ENCODE assay signal across 22 cellular contexts in the genomic region with DNA sequence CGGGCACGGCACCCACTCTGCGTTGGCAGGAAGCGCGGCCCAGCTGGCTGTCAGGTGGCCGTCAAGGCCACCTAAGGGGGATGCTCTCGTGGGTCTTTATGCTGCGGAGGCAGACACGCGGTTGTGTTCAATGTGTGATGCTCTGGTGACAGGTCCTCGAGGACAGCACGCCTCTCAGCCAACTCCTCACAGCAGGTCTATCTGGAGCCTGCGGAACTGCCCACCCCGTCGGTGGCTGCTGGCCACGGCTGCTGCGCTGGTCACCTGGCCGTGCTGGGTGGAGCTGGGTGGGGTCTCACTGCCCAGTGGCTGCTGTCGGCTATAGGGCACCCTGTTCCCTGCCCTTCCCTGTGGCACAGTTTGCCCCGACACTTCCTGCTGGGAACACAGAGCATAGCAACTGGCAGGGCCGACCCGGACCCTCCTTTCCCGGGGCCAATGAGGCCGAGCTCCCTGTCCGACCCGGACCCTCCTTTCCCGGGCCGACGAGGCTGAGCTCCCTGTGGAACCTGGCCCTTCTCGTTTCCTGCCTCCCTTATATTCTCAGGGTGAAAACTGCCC. TPM values are rescaled to one million over a fixed set of nuclear protein-coding genes. Genes with fewer than 3 reads are reported as not detected.
"Had no signal": no experiment of that assay in that cellular context is flagged by ENCODE, and none has a peak within 500 bp of the region (broad histone marks: within the 10 kb centered on the region; RNA-seq: fewer than 3 reads in every experiment).

No MANE protein-coding gene starts in this region.

- H3K36me3 ChIP-seq: adrenal gland had no signal

- H3K4me1 ChIP-seq: adrenal gland, breast epithelium, foreskin keratinocyte, upper lobe of left lung had no signal

- H3K27me3 ChIP-seq: adrenal gland, breast epithelium, foreskin keratinocyte, upper lobe of left lung had no signal

- H3K4me3 Mint-ChIP-seq: activated CD8-positive, alpha-beta T cell treated with anti-CD3 and anti-CD28 coated beads, Interleukin-2, amount 10 ng/mL, durations not matched to agents 7 days and 5 days; activated naive CD8-positive, alpha-beta T cell; naive B cell; neural crest cell had no signal

- H3K27me3 Mint-ChIP-seq: activated naive CD8-positive, alpha-beta T cell; naive B cell had no signal

- ATAC-seq: activated CD8-positive, alpha-beta T cell treated with anti-CD3 and anti-CD28 coated beads, Interleukin-2, amount 10 ng/mL, durations not matched to agents 7 days and 5 days; foreskin keratinocyte; SK-N-SH treated with all-trans-retinoic acid at 6 μM for 48 hours had no signal

- H3K36me3 Mint-ChIP-seq: activated naive CD8-positive, alpha-beta T cell had no signal

- H3K27ac ChIP-seq: adrenal gland, breast epithelium, foreskin keratinocyte, upper lobe of left lung, WERI-Rb-1 had no signal

- H3K4me1 Mint-ChIP-seq: naive B cell, neural crest cell had no signal

- DNase-seq: activated CD4-positive, alpha-beta T cell treated with anti-CD3 and anti-CD28 coated beads for 1 hour; activated CD4-positive, alpha-beta T cell treated with anti-CD3 and anti-CD28 coated beads, Interleukin-2, amount 50 U/mL, for 1 hour; activated CD8-positive, alpha-beta T cell treated with anti-CD3 and anti-CD28 coated beads, Interleukin-2, amount 10 ng/mL, durations not matched to agents 7 days and 5 days; activated gamma-delta T cell treated with Interleukin-2 at 50 U/mL for 16 hours; activated T-cell treated with anti-CD3 and anti-CD28 coated beads, Interleukin-2, amount 50 U/mL, for 1 hour; adrenal gland; effector CD4-positive, alpha-beta T cell; erythroblast; foreskin keratinocyte; hippocampal formation; mesendoderm; naive B cell; stimulated activated CD4-positive, alpha-beta T cell treated with anti-CD3 and anti-CD28 coated beads, Interleukin-4, amount 100 ng/mL, for 24 hours; stimulated activated naive CD4-positive, alpha-beta T cell treated with Interleukin-2 at 50 U/mL for 16 hours; WERI-Rb-1 had no signal

- H3K9me3 ChIP-seq: adrenal gland, breast epithelium, upper lobe of left lung had no signal

- H3K4me3 ChIP-seq: adrenal gland, breast epithelium, upper lobe of left lung had no signal

- H3K27ac Mint-ChIP-seq: activated CD8-positive, alpha-beta T cell treated with anti-CD3 and anti-CD28 coated beads, Interleukin-2, amount 10 ng/mL, durations not matched to agents 7 days and 5 days; activated naive CD8-positive, alpha-beta T cell had no signal

- H3K9me3 Mint-ChIP-seq: naive B cell, neural crest cell had no signal

RNA-seq across cellular contexts. Expression of a gene that starts 14.3 kb away (rescaled TPM):
- total RNA-seq: activated CD8-positive, alpha-beta T cell treated with anti-CD3 and anti-CD28 coated beads, Interleukin-2, amount 10 ng/mL, durations not matched to agents 7 days and 5 days; foreskin keratinocyte; glomerular endothelial cell; T-helper 2 cell treated with Interferon-gamma antibody and Interleukin-4, amounts not matched to agents 100 ng/mL and 5 ng/mL, for 36 hours had no signal
- polyA plus RNA-seq: foreskin keratinocyte had no signal

RNA-seq across cellular contexts. Expression of a gene that starts 31.3 kb away (rescaled TPM):
- total RNA-seq: activated CD8-positive, alpha-beta T cell treated with anti-CD3 and anti-CD28 coated beads, Interleukin-2, amount 10 ng/mL, durations not matched to agents 7 days and 5 days; foreskin keratinocyte; glomerular endothelial cell; T-helper 2 cell treated with Interferon-gamma antibody and Interleukin-4, amounts not matched to agents 100 ng/mL and 5 ng/mL, for 36 hours had no signal
- polyA plus RNA-seq: foreskin keratinocyte had no signal
